Comparison of ENCODE assay signal across 10 cellular contexts in genomic region chr20:51696304-51697118, GRCh38.
DNase-seq lines count a peak whose midpoint lies in the region; ATAC-seq, FAIRE-seq and TF ChIP-seq lines count a peak whose summit lies in the region.
"Had no signal": no experiment of that assay in that cellular context is flagged by ENCODE, and none has a peak within 500 bp of the region (broad histone marks: within the 10 kb centered on the region; RNA-seq: fewer than 3 reads in every experiment).

No MANE protein-coding gene starts in this region.

- no peak for TF ChIP-seq POLR2A in GM12878 (IDR thresholded peaks at IDR 0.05; ENCODE audit: low read depth, low read length)
- no peak for TF ChIP-seq POLR2A in erythroblast (IDR thresholded peaks at IDR 0.05; ENCODE audit: low read length)

- no peak for FAIRE-seq in GM12878 (lab: Jason Lieb, UNC)

- no peak overlapping the region for H3K9ac ChIP-seq in GM12878 (ENCODE audit: control insufficient read depth, insufficient read depth, low read length)

- peak overlapping the region; percentile 5 for H3K4me3 Mint-ChIP-seq in Calu3 (ENCODE audit: low read depth, unreplicated experiment)
- H3K4me3 Mint-ChIP-seq: memory B cell had no signal

- H3K27ac Mint-ChIP-seq in Calu3 (ENCODE audit: unreplicated experiment): peak overlapping the region; percentile 81
- H3K27ac Mint-ChIP-seq: memory B cell had no signal

- peaks cover 4 to 5% of the 10 kb centered on the region in 2 experiments; a peak in 3 of 4 replicates for H3K27me3 ChIP-seq in GM12878 (replicated peaks in 1 of 2; ENCODE audit: control insufficient read depth in 2 of 2, insufficient read depth in 2 of 2, low read length in 1 of 2)

- intact Hi-C loops in Calu3 (cut with micrococcal nuclease; ENCODE audit: unreplicated experiment) (no loop called here), GM12878 (cut with micrococcal nuclease; ENCODE audit: unreplicated experiment) (no loop called here)

- H3K9me3 Mint-ChIP-seq in Calu3 (ENCODE audit: low read depth, unreplicated experiment): no peaks in the 10 kb centered on the region
- H3K9me3 Mint-ChIP-seq: memory B cell had no signal

- H3K4me1 Mint-ChIP-seq in Calu3 (ENCODE audit: low read depth, unreplicated experiment): peaks cover 54% of the 10 kb centered on the region

- 8% methylated on average over 2 of the region's 2 CpGs for WGBS in GM12878 (ENCODE audit: insufficient coverage, insufficient replicate concordance, low lambda C conversion rate, missing lambda C conversion rate)

- no peaks in the 10 kb centered on the region for H3K27me3 Mint-ChIP-seq in Calu3 (ENCODE audit: unreplicated experiment)

- no peak overlapping the region for H3K4me3 ChIP-seq in GM12878

- H2AFZ ChIP-seq in GM12878 (ENCODE audit: control insufficient read depth, low read depth, low read length): no peak overlapping the region

- no peaks in the 10 kb centered on the region for H3K4me1 ChIP-seq in GM12878 (ENCODE audit: control insufficient read depth, insufficient read depth, low read length)

- SMC1A ChIA-PET in GM12878 (lab: Charles Lee; ENCODE audit: uncharacterized antibody, unreplicated experiment): no interaction called here

- no peaks in the 10 kb centered on the region for H3K9me3 ChIP-seq in GM12878 (replicated peaks; ENCODE audit: control insufficient read depth, insufficient read depth, low read length)

- TF ChIP-seq RAD21 in GM12878 (IDR thresholded peaks at IDR 0.05; ENCODE audit: insufficient read depth, low read depth, low read length): no peak

- RAD21 ChIA-PET in GM12878 (lab: Charles Lee; ENCODE audit: unreplicated experiment): no interaction called here

- H4K20me1 ChIP-seq in GM12878 (ENCODE audit: control insufficient read depth, insufficient read depth): no peaks in the 10 kb centered on the region

- DNase-seq in Calu3 (no peak), M059J (ENCODE audit: low read depth) (peak; percentile 52), GM12878 (ENCODE audit: low read depth, low spot score) (no peak), mesenteric fat pad (ENCODE audit: low spot score) (peak; percentile 37), erythroblast (lab: John Stamatoyannopoulos, UW) (no peak)
- no peak for DNase-seq in activated CD8-positive, alpha-beta memory T cell treated with anti-CD3 and anti-CD28 coated beads, Interleukin-2, amount 50 U/mL, for 4 hours
- DNase-seq in stimulated activated CD4-positive, alpha-beta T cell treated with anti-CD3 and anti-CD28 coated beads, Interleukin-2, amount 100 ng/mL, for 24 hours: no peak
- DNase-seq: Karpas-422 had no signal

- no peak for ATAC-seq in GM12878
- no peak for ATAC-seq in HG02870 (IDR thresholded peaks at IDR 0.05; ENCODE audit: unreplicated experiment)

- H3K36me3 Mint-ChIP-seq in Calu3 (ENCODE audit: insufficient read depth, unreplicated experiment): peaks cover 43% of the 10 kb centered on the region
- H3K36me3 Mint-ChIP-seq: memory B cell had no signal

- no peak for TF ChIP-seq EP300 in GM12878 (IDR thresholded peaks at IDR 0.05; ENCODE audit: borderline replicate concordance in 1 of 2, control insufficient read depth in 1 of 2, low read depth in 2 of 2, low read length in 2 of 2)

- no peaks in the 10 kb centered on the region for H3K36me3 ChIP-seq in GM12878 (ENCODE audit: control insufficient read depth in 2 of 2, insufficient read depth in 2 of 2, low read length in 1 of 2)

- POLR2A ChIA-PET in GM12878 (lab: Charles Lee): no interaction called here

- no peak overlapping the region for H3K4me2 ChIP-seq in GM12878 (ENCODE audit: control insufficient read depth, insufficient read depth)

- TF ChIP-seq CTCF in Calu3 (IDR thresholded peaks at IDR 0.05; ENCODE audit: unreplicated experiment) (no peak), GM12878 (IDR thresholded peaks at IDR 0.05 in 2 of 3, conservative IDR thresholded peaks at IDR 0.05 in 1 of 3; ENCODE audit: control insufficient read depth in 2 of 3, extremely low read depth in 1 of 3, insufficient read depth in 1 of 3, low read depth in 3 of 3, low read length in 3 of 3) (no peak)

- no peak overlapping the region for H3K27ac ChIP-seq in GM12878 (ENCODE audit: control insufficient read depth, insufficient read depth)

- CTCF ChIA-PET in Calu3 (lab: Charles Lee): interaction anchor here (0.5 to 1.6 kb wide), 7 partner anchors 10 to 260 kb away, joined by 3 to 8 read pairs (median 4); partner anchors contain the start of gene ATP9A
- CTCF ChIA-PET in GM12878 (lab: Yijun Ruan, JAX): interaction anchor here (0.7 to 1.0 kb wide), 4 partner anchors 12 to 269 kb away, joined by 3 to 5 read pairs (median 3); no protein-coding TSS in a partner anchor

- H3K79me2 ChIP-seq in GM12878 (ENCODE audit: control insufficient read depth, insufficient read depth, low read length): no peaks in the 10 kb centered on the region

- in situ Hi-C loops in GM12878 (cut with MboI): no loop called here

- BruUV-seq in Calu3 (replicated peaks; lab: Mats Ljungman, UMichigan) (no TSS peak), GM12878 (replicated peaks; lab: Mats Ljungman, UMichigan) (no TSS peak)

TF ChIP-seq in GM12878, 131 proteins besides CTCF, POLR2A, EP300 and RAD21:
- TF ChIP-seq NFXL1 (IDR thresholded peaks at IDR 0.05; ENCODE audit: borderline replicate concordance) (0 out of 2 replicates have a peak, but pooled peaks have one; percentile 41), ZNF622 (IDR thresholded peaks at IDR 0.05) (no peak), RELA (IDR thresholded peaks at IDR 0.05; ENCODE audit: borderline replicate concordance, partially characterized antibody) (no peak), CEBPZ (IDR thresholded peaks at IDR 0.05; ENCODE audit: low read depth, low read length) (no peak), MAX (IDR thresholded peaks at IDR 0.05; ENCODE audit: low read depth, low read length) (no peak)
TF ChIP-seq in GM12878: peak in this region for 1.

Comparison
In these comparisons a context has a peak if more than half of its experiments do, and no peak if none do; other contexts are left out.
1. DNase-seq: peak in M059J (single experiment) and mesenteric fat pad (single experiment); none in Calu3 (single experiment), GM12878 (single experiment), erythroblast (0 of 2), activated CD8-positive, alpha-beta memory T cell treated with anti-CD3 and anti-CD28 coated beads, Interleukin-2, amount 50 U/mL, for 4 hours (single experiment) and stimulated activated CD4-positive, alpha-beta T cell treated with anti-CD3 and anti-CD28 coated beads, Interleukin-2, amount 100 ng/mL, for 24 hours (0 of 2).